ENCODE assay signal across 8 cellular contexts in the genomic region with DNA sequence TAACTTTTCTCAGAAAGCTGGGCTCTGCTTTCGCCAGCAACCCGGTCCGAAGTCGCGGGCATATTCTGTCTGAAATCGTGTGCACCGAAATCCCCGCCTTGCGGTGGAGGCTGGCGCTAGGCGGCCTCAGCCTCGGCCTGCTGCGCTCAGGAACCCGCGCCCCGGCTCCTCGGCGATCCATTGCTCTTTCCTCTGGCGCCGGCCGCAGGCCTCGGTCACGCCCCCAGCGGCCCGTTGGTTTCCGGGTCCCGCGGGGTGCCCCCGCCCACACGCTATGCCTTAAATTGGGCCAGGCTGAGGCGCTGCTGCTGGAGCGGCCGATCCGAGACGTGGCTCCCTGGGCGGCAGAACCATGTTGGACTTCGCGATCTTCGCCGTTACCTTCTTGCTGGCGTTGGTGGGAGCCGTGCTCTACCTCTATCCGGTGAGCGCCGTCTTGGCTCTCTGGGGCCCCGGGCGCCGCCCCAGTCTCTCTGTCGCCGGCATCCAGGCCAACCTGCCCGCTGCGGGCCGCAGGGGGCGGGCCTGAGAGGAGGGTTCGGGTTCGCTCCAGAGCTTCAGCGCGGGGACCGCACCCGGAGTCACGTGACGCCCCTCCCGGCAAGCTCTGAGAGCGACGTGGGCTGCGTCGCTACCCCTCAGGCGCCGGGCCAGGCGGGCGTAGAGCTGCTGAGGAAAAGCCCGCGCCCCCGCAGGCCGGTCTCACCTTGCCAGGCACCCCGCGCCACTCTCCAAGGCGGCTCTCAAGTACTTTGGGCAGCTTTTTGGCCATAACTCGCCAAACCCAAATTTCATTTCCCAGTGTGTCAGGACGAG. TPM values are rescaled to one million over a fixed set of nuclear protein-coding genes. Genes with fewer than 3 reads are reported as not detected.
A peak's percentile ranks its signal among the peaks of the same experiment; 100 is the strongest.
DNase-seq lines count a peak whose midpoint lies in the region; ATAC-seq and TF ChIP-seq lines count a peak whose summit lies in the region.

A gene with protein sequence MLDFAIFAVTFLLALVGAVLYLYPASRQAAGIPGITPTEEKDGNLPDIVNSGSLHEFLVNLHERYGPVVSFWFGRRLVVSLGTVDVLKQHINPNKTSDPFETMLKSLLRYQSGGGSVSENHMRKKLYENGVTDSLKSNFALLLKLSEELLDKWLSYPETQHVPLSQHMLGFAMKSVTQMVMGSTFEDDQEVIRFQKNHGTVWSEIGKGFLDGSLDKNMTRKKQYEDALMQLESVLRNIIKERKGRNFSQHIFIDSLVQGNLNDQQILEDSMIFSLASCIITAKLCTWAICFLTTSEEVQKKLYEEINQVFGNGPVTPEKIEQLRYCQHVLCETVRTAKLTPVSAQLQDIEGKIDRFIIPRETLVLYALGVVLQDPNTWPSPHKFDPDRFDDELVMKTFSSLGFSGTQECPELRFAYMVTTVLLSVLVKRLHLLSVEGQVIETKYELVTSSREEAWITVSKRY (plus strand): TSS at position 308 of the 816 bp plus-strand sequence. CDS start 45 bp downstream, at position 353.

- ATAC-seq in HG02870 (IDR thresholded peaks at IDR 0.05; ENCODE audit: unreplicated experiment) = peak; percentile 85

- H3K27ac ChIP-seq in left ventricle myocardium inferior (replicated peaks) = peak within 1 kb of the TSS; percentile 99
- H3K27ac ChIP-seq in prostate gland = peak within 1 kb of the TSS; percentile 95 to 96
- peak within 1 kb of the TSS; percentile 97 for H3K27ac ChIP-seq in urinary bladder (ENCODE audit: low read depth)

- peaks cover 36% of the 10 kb centered on the region for H3K4me1 ChIP-seq in left ventricle myocardium inferior
- no peaks in the 10 kb centered on the region for H3K4me1 ChIP-seq in prostate gland (replicated peaks)
- no peaks in the 10 kb centered on the region for H3K4me1 ChIP-seq in urinary bladder (ENCODE audit: insufficient read depth)

- DNase-seq in GM13976 (ENCODE audit: low spot score) (peak; percentile 94), NCI-H146 (lab: John Stamatoyannopoulos, UW) (peak; percentile 92), T-helper 1 cell (peak; percentile 91 to 98 (median 94)), amniotic epithelial cell (ENCODE audit: low read depth) (peak; percentile 95), left ventricle myocardium inferior (peak; percentile 96), prostate gland (ENCODE audit: low spot score) (peak; percentile 94)

- WGBS in prostate gland = under 1% methylated on average over 64 of the region's 80 CpGs
- WGBS in urinary bladder = under 1% methylated on average over 80 of the region's 80 CpGs

- TF ChIP-seq CTCF in GM13976 (IDR thresholded peaks at IDR 0.05; ENCODE audit: borderline replicate concordance, control extremely low read depth, extremely low read depth, insufficient read depth, missing control alignments) (peak; percentile 16), left ventricle myocardium inferior (IDR thresholded peaks at IDR 0.05; ENCODE audit: borderline replicate concordance) (peak; percentile 62), prostate gland (IDR thresholded peaks at IDR 0.05) (peak; percentile 11 to 57 (median 40))

- H3K27me3 ChIP-seq in left ventricle myocardium inferior (ENCODE audit: low read depth) = no peaks in the 10 kb centered on the region
- H3K27me3 ChIP-seq in prostate gland (replicated peaks; ENCODE audit: insufficient read depth) = no peaks in the 10 kb centered on the region

- no peaks in the 10 kb centered on the region for H3K9me3 ChIP-seq in left ventricle myocardium inferior (replicated peaks)
- no peaks in the 10 kb centered on the region for H3K9me3 ChIP-seq in prostate gland

- H3K36me3 ChIP-seq in left ventricle myocardium inferior (peaks cover 20% of the 10 kb centered on the region), prostate gland (no peaks in the 10 kb centered on the region), urinary bladder (ENCODE audit: insufficient read depth) (no peaks in the 10 kb centered on the region)

- peak within 1 kb of the TSS; percentile 98 for H3K4me3 ChIP-seq in left ventricle myocardium inferior
- peak within 1 kb of the TSS; percentile 68 to 84 for H3K4me3 ChIP-seq in prostate gland
- H3K4me3 ChIP-seq in urinary bladder (ENCODE audit: low read depth, low read length) = peak within 1 kb of the TSS; percentile 61

- TF ChIP-seq POLR2A in prostate gland (IDR thresholded peaks at IDR 0.05) = peak; percentile 60

- intact Hi-C loops in left ventricle myocardium inferior (cut with micrococcal nuclease) = no loop called here
- intact Hi-C loops in prostate gland (cut with DNase I) = loop anchor here (10.0 kb wide), 1 partner anchor 216 kb away; no protein-coding TSS in a partner anchor

- in situ Hi-C loops in GM13976 (cut with MboI; ENCODE audit: low sequenced_read_pairs, unreplicated experiment) = loop anchor here (25.0 kb wide), 2 partner anchors 198 to 573 kb away; no protein-coding TSS in a partner anchor

RNA-seq across cellular contexts. Expression of the gene that starts here (rescaled TPM):
- total RNA-seq in left ventricle myocardium inferior = 11.9 TPM
- total RNA-seq in prostate gland = 10 to 100 TPM; 35.1 to 35.4 TPM
- total RNA-seq in urinary bladder = 57.6 TPM
- 8.9 TPM for polyA plus RNA-seq in urinary bladder

Comparison
In these comparisons a context has a peak if more than half of its experiments do, and no peak if none do; other contexts are left out.
1. Peak in every context shown above with its lines: DNase-seq, ATAC-seq, H3K4me3 ChIP-seq and H3K27ac ChIP-seq.